ENCODE assay signal across 8 cellular contexts in the genomic region with DNA sequence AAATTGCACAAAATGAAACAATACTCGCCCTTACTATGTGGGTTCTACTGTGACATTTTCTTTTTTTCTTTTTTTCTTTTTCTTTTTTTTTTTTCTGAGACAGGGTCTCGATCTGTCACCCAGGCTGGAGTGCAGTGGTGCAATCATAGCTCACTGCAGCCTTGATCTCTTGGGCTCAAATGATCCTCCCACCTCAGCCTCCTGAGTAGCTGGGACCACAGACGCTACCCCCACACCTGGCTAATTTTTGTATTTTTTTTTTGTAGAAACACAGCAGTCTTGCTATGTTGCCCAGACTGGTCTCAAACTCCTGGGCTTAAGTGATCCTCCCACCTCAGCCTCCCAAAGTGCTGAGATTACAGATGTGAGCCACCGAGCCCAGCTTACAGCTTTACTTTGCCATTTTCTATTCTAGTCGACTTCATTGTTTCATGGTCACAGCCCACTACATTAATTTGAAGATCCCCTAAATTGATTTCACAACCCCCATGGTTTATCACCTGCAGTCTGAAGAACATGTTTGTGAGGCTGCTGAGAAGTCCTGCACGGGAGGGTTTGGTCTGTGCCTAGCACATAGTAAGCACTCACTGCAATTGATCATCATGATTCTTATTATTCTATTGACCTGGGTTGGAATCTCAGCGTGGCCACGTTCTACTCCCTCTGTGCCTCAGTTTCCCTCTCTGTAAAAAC. TPM values are rescaled to one million over a fixed set of nuclear protein-coding genes. Genes with fewer than 3 reads are reported as not detected.
DNase-seq lines count a peak whose midpoint lies in the region; ATAC-seq and TF ChIP-seq lines count a peak whose summit lies in the region.

No MANE protein-coding gene starts in this region.

- peak overlapping the region; percentile 88 for H3K27ac ChIP-seq in GM23248
- H3K27ac ChIP-seq in skin epidermis, result peak overlapping the region in 18 of 21 experiments; percentile 62 to 99 (median 97)
- no peak overlapping the region for H3K27ac ChIP-seq in aorta (ENCODE audit: low read depth in 1 of 2, low read length in 2 of 2)

- 66 to 69% methylated on average over 8 of the region's 8 CpGs for WGBS in GM23248 (ENCODE audit: low coverage in 1 of 2, low lambda C conversion rate in 2 of 2, missing lambda C conversion rate in 2 of 2), 2 experiments
- 79% methylated on average over 8 of the region's 8 CpGs for WGBS in aorta, 2 donors

- intact Hi-C loops in aorta (cut with DNase I), result no loop called here

- H3K4me3 Mint-ChIP-seq in T-helper 17 cell, result peak overlapping the region; percentile 99

- no peaks in the 10 kb centered on the region for H3K9me2 ChIP-seq in GM23248 (ENCODE audit: insufficient read depth)

- ATAC-seq in T-helper 17 cell, result no peak
- no peak for ATAC-seq in aorta (ENCODE audit: low FRiP score)

- H3K4me3 ChIP-seq in GM23248, result peak overlapping the region; percentile 69
- peak overlapping the region; percentile 93 for H3K4me3 ChIP-seq in fibroblast of pulmonary artery (replicated peaks; ENCODE audit: low read depth, low read length)
- peak overlapping the region in 5 of 7 experiments; percentile 23 to 81 (median 61) for H3K4me3 ChIP-seq in skin epidermis
- H3K4me3 ChIP-seq in aorta (ENCODE audit: low read length in 2 of 2), result no peak overlapping the region

- no peak for DNase-seq in GM23248
- DNase-seq in T-helper 17 cell, result no peak
- DNase-seq in fibroblast of pulmonary artery (ENCODE audit: low read depth), result no peak
- no peak for DNase-seq in HuH-7 (ENCODE audit: low spot score)
- DNase-seq in stimulated activated naive CD4-positive, alpha-beta T cell (lab: John Stamatoyannopoulos, UW), result no peak
- DNase-seq in aorta, result no peak
- no peak for DNase-seq in NCI-H1930 (lab: John Stamatoyannopoulos, UW)

- in situ Hi-C loops in GM23248 (cut with MboI), result no loop called here

- peak overlapping the region; percentile 98 for H3K27ac Mint-ChIP-seq in T-helper 17 cell

- peak overlapping the region; percentile 84 for H3K9ac ChIP-seq in GM23248

- H3K4me1 ChIP-seq in GM23248 (ENCODE audit: insufficient read depth) (peaks cover 44% of the 10 kb centered on the region), aorta (ENCODE audit: control insufficient read depth in 1 of 2, insufficient read depth in 2 of 2, low read length in 2 of 2) (no peaks in the 10 kb centered on the region)

- H3K9me3 ChIP-seq in GM23248 (ENCODE audit: low read depth) (no peaks in the 10 kb centered on the region), T-helper 17 cell (ENCODE audit: control insufficient read depth, low read length, poor library complexity, severe bottlenecking) (no peaks in the 10 kb centered on the region), aorta (ENCODE audit: control insufficient read depth, low read length) (no peaks in the 10 kb centered on the region)

- H4K20me1 ChIP-seq in GM23248 (ENCODE audit: insufficient read depth), result no peaks in the 10 kb centered on the region

- H2AFZ ChIP-seq in GM23248, result no peak overlapping the region

- H3K27me3 ChIP-seq in GM23248 (replicated peaks; ENCODE audit: insufficient read depth) (no peaks in the 10 kb centered on the region), aorta (ENCODE audit: control insufficient read depth in 1 of 2, insufficient read depth in 2 of 2, low read length in 1 of 2) (no peaks in the 10 kb centered on the region)

- H3K36me3 ChIP-seq in GM23248 (ENCODE audit: low read depth) (peaks cover 30% of the 10 kb centered on the region), aorta (ENCODE audit: control insufficient read depth in 1 of 2, insufficient read depth in 2 of 2, low read length in 1 of 2) (no peaks in the 10 kb centered on the region)

- H3K4me2 ChIP-seq in GM23248 (ENCODE audit: unreplicated experiment), result peak overlapping the region; percentile 99

- TF ChIP-seq CTCF in fibroblast of pulmonary artery (IDR thresholded peaks at IDR 0.05; ENCODE audit: low read length, missing control alignments), result no peak

- H3F3A ChIP-seq in GM23248 (ENCODE audit: insufficient read depth), result peaks cover 33% of the 10 kb centered on the region

- peaks cover 62% of the 10 kb centered on the region for H3K79me2 ChIP-seq in GM23248 (ENCODE audit: insufficient read depth)

- peaks cover 55% of the 10 kb centered on the region for H3K4me1 Mint-ChIP-seq in T-helper 17 cell

- peaks cover 6% of the 10 kb centered on the region for H3K36me3 Mint-ChIP-seq in T-helper 17 cell (ENCODE audit: low read depth)

- H3K27me3 Mint-ChIP-seq in T-helper 17 cell, result no peaks in the 10 kb centered on the region

RNA-seq across cellular contexts. Expression of gene BCL3, which starts 3.8 kb away (rescaled TPM):
- total RNA-seq in GM23248 (2014; rRNA removed; shearing (Covaris generic)), result 11.3 and 18.6 TPM in 2 replicates
- polyA plus RNA-seq in GM23248 (2016; fragmentation: Nextera tagmentation; extraction: Ambion mirVana) (24.6 and 26.8 TPM in 2 replicates), aorta (10 to 100 TPM; 29.9 to 36.2 TPM)
- total RNA-seq in T-helper 17 cell (100 to 1,000 TPM; 149 to 168 TPM), aorta (100 to 1,000 TPM in 1 of 2 donors, 10 to 100 TPM in 1; 46.4 to 102 TPM)

RNA-seq across cellular contexts. Expression of gene CBLC, which starts 25.4 kb away (rescaled TPM):
- not detected in 2 replicates for total RNA-seq in GM23248 (2014; rRNA removed; shearing (Covaris generic))
- not detected in 2 replicates for polyA plus RNA-seq in GM23248 (2016; fragmentation: Nextera tagmentation; extraction: Ambion mirVana)
- total RNA-seq in T-helper 17 cell, result not detected
- total RNA-seq in aorta, result not detected
- polyA plus RNA-seq in aorta, result 10 to 100 TPM in 1 of 2 donors, not detected in 1; 13.3 TPM

RNA-seq across cellular contexts. Expression of gene CEACAM16, which starts 53.3 kb away (rescaled TPM):
- not detected in 2 replicates for total RNA-seq in GM23248 (2014; rRNA removed; shearing (Covaris generic))
- not detected in 2 replicates for polyA plus RNA-seq in GM23248 (2016; fragmentation: Nextera tagmentation; extraction: Ambion mirVana)
- total RNA-seq in T-helper 17 cell, result not detected
- total RNA-seq in aorta, result under 1 TPM in 1 of 2 donors, not detected in 1; 0.36 TPM
- not detected for polyA plus RNA-seq in aorta

RNA-seq across cellular contexts. Expression of gene BCAM, which starts 56.6 kb away (rescaled TPM):
- total RNA-seq in GM23248 (2014; rRNA removed; shearing (Covaris generic)), result 1.3 and 2.1 TPM in 2 replicates
- polyA plus RNA-seq in GM23248 (2016; fragmentation: Nextera tagmentation; extraction: Ambion mirVana), result 1.4 and 1.5 TPM in 2 replicates
- not detected for total RNA-seq in T-helper 17 cell
- total RNA-seq in aorta, result 100 to 1,000 TPM; 146 to 161 TPM
- 100 to 1,000 TPM in 1 of 2 donors, 10 to 100 TPM in 1; 43.1 to 109 TPM for polyA plus RNA-seq in aorta

Comparison
In these comparisons a context has a peak if more than half of its experiments do, and no peak if none do; other contexts are left out.
1. H3K27ac ChIP-seq: peak in GM23248 (single experiment) and skin epidermis (18 of 21); none in aorta (0 of 2).
2. H3K4me3 ChIP-seq: peak in GM23248 (single experiment), fibroblast of pulmonary artery (single experiment) and skin epidermis (5 of 7); none in aorta (0 of 2).